Comparison of ENCODE assay signal across 1 cellular context in the genomic region with DNA sequence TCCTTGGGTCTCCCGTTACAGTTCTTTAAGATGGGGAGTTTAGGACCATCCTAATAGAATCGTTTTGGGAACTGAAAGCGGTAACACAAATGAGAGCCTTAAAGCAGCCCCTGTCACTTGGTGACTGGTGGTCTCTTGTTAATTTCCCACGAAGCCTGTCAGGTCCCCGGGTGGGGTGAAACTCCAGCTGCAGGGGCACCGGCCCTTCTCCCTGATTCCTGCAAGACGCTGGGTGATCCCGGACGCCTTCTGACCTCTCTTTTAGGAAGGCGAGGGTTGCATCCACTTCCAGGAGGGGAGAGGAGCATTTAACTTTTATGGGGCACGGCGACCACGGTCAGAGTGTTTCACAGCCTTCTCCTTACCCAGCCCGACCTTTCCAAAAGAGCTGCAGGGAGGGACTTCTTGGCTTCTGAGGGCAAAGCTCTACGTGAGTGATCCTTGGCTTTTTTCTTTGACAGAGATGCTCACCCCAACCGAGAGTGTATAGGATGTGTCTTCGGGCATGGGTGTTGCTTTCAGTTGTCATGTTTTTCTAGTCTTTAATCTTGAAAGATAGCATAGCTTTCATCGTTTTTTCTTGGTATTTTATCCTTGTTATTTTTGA.
TF ChIP-seq lines count a peak whose summit lies in the region.

No MANE protein-coding gene starts in this region.

TF ChIP-seq in H1, 55 proteins besides CTCF, POLR2A, EP300 and RAD21:
- no peak for TF ChIP-seq BCL11A (IDR thresholded peaks at IDR 0.05; ENCODE audit: low read depth in 2 of 2, low read length in 2 of 2)
